In the genomic region with DNA sequence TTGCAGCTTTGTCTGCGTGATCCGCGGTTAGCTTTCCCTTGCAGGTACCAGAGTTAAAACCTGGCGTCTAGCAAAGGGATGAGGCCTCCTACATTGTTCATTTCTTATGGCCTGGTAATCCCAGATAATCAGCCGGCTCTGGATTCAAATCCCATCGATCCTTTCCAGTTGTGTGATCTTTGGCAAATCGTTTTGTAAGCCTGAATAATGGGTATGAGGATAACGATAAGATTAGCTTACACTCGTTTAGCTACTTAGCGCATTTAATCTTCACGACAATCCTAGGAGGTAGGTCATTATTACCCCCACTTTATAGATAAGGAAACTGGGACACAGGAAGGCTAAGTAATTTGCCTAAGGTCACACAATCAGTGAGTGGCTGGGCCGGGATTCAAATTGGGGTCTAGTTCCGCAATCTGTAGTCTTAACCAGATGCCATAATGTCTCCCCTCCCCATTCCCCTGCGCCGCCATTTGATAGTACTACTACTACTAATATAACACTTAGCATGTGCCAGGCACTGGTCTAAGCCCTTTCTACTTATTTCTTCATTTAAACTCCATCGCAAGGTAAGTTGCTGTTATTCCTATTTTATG, we compare ENCODE assay signal across 8 cellular contexts. TPM values are rescaled to one million over a fixed set of nuclear protein-coding genes. Genes with fewer than 3 reads are reported as not detected.
DNase-seq lines count a peak whose midpoint lies in the region; ATAC-seq and TF ChIP-seq lines count a peak whose summit lies in the region.

No MANE protein-coding gene starts in this region.

- H3K4me1 ChIP-seq in right cardiac atrium (ENCODE audit: control insufficient read depth, insufficient read depth, low read length) (peaks cover 11% of the 10 kb centered on the region), thymus (ENCODE audit: control insufficient read depth, insufficient read depth, low read length) (peaks cover 13% of the 10 kb centered on the region)

- peaks cover 51% of the 10 kb centered on the region for H3K4me1 Mint-ChIP-seq in activated naive CD4-positive, alpha-beta T cell treated with anti-CD3 and anti-CD28 coated beads, Interleukin-2, amount 50 U/mL, for 24 hours

- peak overlapping the region; percentile 92 for H3K4me3 Mint-ChIP-seq in activated naive CD4-positive, alpha-beta T cell treated with anti-CD3 and anti-CD28 coated beads, Interleukin-2, amount 50 U/mL, for 24 hours

- no peak overlapping the region for H3K27ac Mint-ChIP-seq in activated naive CD4-positive, alpha-beta T cell treated with anti-CD3 and anti-CD28 coated beads, Interleukin-2, amount 50 U/mL, for 24 hours

- H3K27ac ChIP-seq in right cardiac atrium (ENCODE audit: low read length) (no peak overlapping the region), thymus (ENCODE audit: low read depth) (no peak overlapping the region)

- no peak for TF ChIP-seq CTCF in WI38 (IDR thresholded peaks at IDR 0.05; ENCODE audit: low read depth, low read length)

- H3K9me3 Mint-ChIP-seq in activated naive CD4-positive, alpha-beta T cell treated with anti-CD3 and anti-CD28 coated beads, Interleukin-2, amount 50 U/mL, for 24 hours, result no peaks in the 10 kb centered on the region

- intact Hi-C loops in right cardiac atrium (cut with DNase I), result loop anchor here in 3 of 4 donors (5.0 kb wide), 2 partner anchors 190 to 330 kb away; no protein-coding TSS in a partner anchor

- no peaks in the 10 kb centered on the region for H3K27me3 Mint-ChIP-seq in activated naive CD4-positive, alpha-beta T cell treated with anti-CD3 and anti-CD28 coated beads, Interleukin-2, amount 50 U/mL, for 24 hours

- WGBS in right cardiac atrium, result 69% methylated on average over 16 of the region's 16 CpGs
- 60% methylated on average over 16 of the region's 16 CpGs for WGBS in thymus

- H3K9me3 ChIP-seq in right cardiac atrium (ENCODE audit: control insufficient read depth, low read length), result no peaks in the 10 kb centered on the region
- H3K9me3 ChIP-seq in thymus (ENCODE audit: control insufficient read depth), result no peaks in the 10 kb centered on the region

- H3K27me3 ChIP-seq in right cardiac atrium (ENCODE audit: control insufficient read depth, insufficient read depth) (no peaks in the 10 kb centered on the region), thymus (ENCODE audit: control insufficient read depth, insufficient read depth) (no peaks in the 10 kb centered on the region)

- no peak for ATAC-seq in right cardiac atrium

- H3K36me3 Mint-ChIP-seq in activated naive CD4-positive, alpha-beta T cell treated with anti-CD3 and anti-CD28 coated beads, Interleukin-2, amount 50 U/mL, for 24 hours, result no peaks in the 10 kb centered on the region

- no peak for DNase-seq in activated naive CD4-positive, alpha-beta T cell treated with anti-CD3 and anti-CD28 coated beads, Interleukin-2, amount 50 U/mL, for 16 hours
- DNase-seq in right cardiac atrium (no peak), NCI-H2029 treated with DMSO at 0.1 percent for 48 hours (lab: John Stamatoyannopoulos, UW) (no peak), NCI-H1694 (lab: John Stamatoyannopoulos, UW) (no peak)
- no peak for DNase-seq in stimulated activated CD4-positive, alpha-beta T cell treated with anti-CD3 and anti-CD28 coated beads, Interleukin-2, amount 100 ng/mL, for 24 hours

- H3K36me3 ChIP-seq in thymus (ENCODE audit: control insufficient read depth, insufficient read depth), result peaks cover 10% of the 10 kb centered on the region

- H3K4me3 ChIP-seq in WI38 (ENCODE audit: low read depth, low read length) (peak overlapping the region; percentile 66), right cardiac atrium (ENCODE audit: low read length) (peak overlapping the region; percentile 93), thymus (ENCODE audit: low read length) (peak overlapping the region; percentile 65)

RNA-seq across cellular contexts. Expression of a gene that starts 1.7 kb away (rescaled TPM):
- total RNA-seq in right cardiac atrium, result 100 to 1,000 TPM; 109 to 130 (median 114) TPM
- polyA plus RNA-seq in right cardiac atrium, result 79.5 TPM
- polyA plus RNA-seq in thymus, result 80.4 TPM

RNA-seq across cellular contexts. Expression of a gene that starts 26.6 kb away (rescaled TPM):
- 100 to 1,000 TPM; 108 to 164 (median 120) TPM for total RNA-seq in right cardiac atrium
- polyA plus RNA-seq in right cardiac atrium (104 TPM), thymus (41.9 TPM)

RNA-seq across cellular contexts. Expression of a gene that starts 40.9 kb away (rescaled TPM):
- 10 to 100 TPM; 59.6 to 70.4 (median 60.9) TPM for total RNA-seq in right cardiac atrium
- polyA plus RNA-seq in right cardiac atrium (28.3 TPM), thymus (40.9 TPM)

RNA-seq across cellular contexts. Expression of a gene that starts 46.9 kb away (rescaled TPM):
- total RNA-seq in right cardiac atrium, result 10 to 100 TPM; 25.5 to 33.8 (median 28.2) TPM
- 22.6 TPM for polyA plus RNA-seq in right cardiac atrium
- 31.9 TPM for polyA plus RNA-seq in thymus

RNA-seq across cellular contexts. Expression of a gene that starts 47.4 kb away (rescaled TPM):
- 100 to 1,000 TPM; 127 to 152 (median 139) TPM for total RNA-seq in right cardiac atrium
- polyA plus RNA-seq in right cardiac atrium, result 235 TPM
- 59.2 TPM for polyA plus RNA-seq in thymus
